8 cellular contexts compared by ENCODE assay signal in the genomic region with DNA sequence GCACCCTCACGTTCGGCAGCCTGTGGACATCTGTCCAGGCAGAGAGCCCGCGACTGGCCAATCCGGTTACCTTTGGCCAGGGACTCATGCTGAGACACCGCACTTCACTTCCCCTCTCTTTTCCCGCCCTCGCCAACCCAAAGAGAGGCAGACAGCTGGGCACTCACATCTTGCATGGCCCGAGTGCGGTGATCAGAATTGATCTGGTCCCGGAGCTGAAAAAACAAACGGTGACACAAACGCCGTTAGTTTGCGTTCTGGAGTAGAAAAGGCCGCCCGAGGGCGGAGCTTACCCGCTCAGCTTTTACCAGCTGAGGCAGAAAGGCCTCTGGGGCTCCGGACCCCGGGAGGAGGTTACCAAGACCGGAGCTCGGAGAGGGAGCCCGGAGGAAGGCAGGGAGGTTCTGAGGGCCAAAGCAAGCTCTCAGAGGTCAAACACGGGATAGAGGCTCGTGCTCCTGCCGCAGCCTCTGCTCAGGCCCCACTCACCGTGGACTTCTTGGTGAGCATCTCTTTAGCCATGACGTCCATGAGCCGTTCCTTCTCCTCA. TPM values are rescaled to one million over a fixed set of nuclear protein-coding genes. Genes with fewer than 3 reads are reported as not detected.
DNase-seq lines count a peak whose midpoint lies in the region; ATAC-seq and TF ChIP-seq lines count a peak whose summit lies in the region.

No MANE protein-coding gene starts in this region.

- peak; percentile 15 for ATAC-seq in HG02623 (IDR thresholded peaks at IDR 0.05; ENCODE audit: unreplicated experiment)
- ATAC-seq in HG03565 (IDR thresholded peaks at IDR 0.05; ENCODE audit: unreplicated experiment) = no peak

- intact Hi-C loops in left ventricle myocardium inferior (cut with micrococcal nuclease) = no loop called here

- H3K4me3 ChIP-seq in left ventricle myocardium inferior (peak overlapping the region; percentile 80), retinal pigment epithelial cell (ENCODE audit: low read length) (peak overlapping the region; percentile 99)

- peaks cover 23% of the 10 kb centered on the region for H3K4me1 Mint-ChIP-seq in activated naive CD4-positive, alpha-beta T cell treated with anti-CD3 and anti-CD28 coated beads, Interleukin-2, amount 50 U/mL, for 24 hours

- no peak for TF ChIP-seq CTCF in left ventricle myocardium inferior (IDR thresholded peaks at IDR 0.05; ENCODE audit: borderline replicate concordance)
- TF ChIP-seq CTCF in retinal pigment epithelial cell (conservative IDR thresholded peaks at IDR 0.05; ENCODE audit: low read depth, low read length) = no peak

- no peaks in the 10 kb centered on the region for H3K27me3 ChIP-seq in left ventricle myocardium inferior (ENCODE audit: low read depth)

- H3K27me3 Mint-ChIP-seq in activated naive CD4-positive, alpha-beta T cell treated with anti-CD3 and anti-CD28 coated beads, Interleukin-2, amount 50 U/mL, for 24 hours = no peaks in the 10 kb centered on the region

- H3K27ac Mint-ChIP-seq in activated naive CD4-positive, alpha-beta T cell treated with anti-CD3 and anti-CD28 coated beads, Interleukin-2, amount 50 U/mL, for 24 hours = peak overlapping the region; percentile 95

- H3K9me3 Mint-ChIP-seq in activated naive CD4-positive, alpha-beta T cell treated with anti-CD3 and anti-CD28 coated beads, Interleukin-2, amount 50 U/mL, for 24 hours = no peaks in the 10 kb centered on the region

- DNase-seq in NCI-H748 (lab: John Stamatoyannopoulos, UW; ENCODE audit: unreplicated experiment) (peak; percentile 56), NCI-H748 treated with DMSO at 0.1 percent for 48 hours (lab: John Stamatoyannopoulos, UW) (no peak), NCI-H510A treated with DMSO at 0.1 percent for 48 hours (lab: John Stamatoyannopoulos, UW) (peak; percentile 93), left ventricle myocardium inferior (no peak), retinal pigment epithelial cell (ENCODE audit: low read depth) (no peak)

- peaks cover 27% of the 10 kb centered on the region for H3K4me1 ChIP-seq in left ventricle myocardium inferior

- peak overlapping the region; percentile 98 for H3K4me3 Mint-ChIP-seq in activated naive CD4-positive, alpha-beta T cell treated with anti-CD3 and anti-CD28 coated beads, Interleukin-2, amount 50 U/mL, for 24 hours

- peaks cover 6% of the 10 kb centered on the region for H3K36me3 Mint-ChIP-seq in activated naive CD4-positive, alpha-beta T cell treated with anti-CD3 and anti-CD28 coated beads, Interleukin-2, amount 50 U/mL, for 24 hours

- peaks cover 33% of the 10 kb centered on the region for H3K36me3 ChIP-seq in left ventricle myocardium inferior

- H3K27ac ChIP-seq in left ventricle myocardium inferior (replicated peaks) = peak overlapping the region; percentile 78

- no peaks in the 10 kb centered on the region for H3K9me3 ChIP-seq in left ventricle myocardium inferior (replicated peaks)

RNA-seq across cellular contexts. Expression of a gene that starts 0.4 kb away (rescaled TPM):
- total RNA-seq in left ventricle myocardium inferior = 29.5 TPM

RNA-seq across cellular contexts. Expression of a gene that starts 15.9 kb away (rescaled TPM):
- total RNA-seq in left ventricle myocardium inferior = 15.8 TPM

RNA-seq across cellular contexts. Expression of a gene that starts 23.1 kb away (rescaled TPM):
- total RNA-seq in left ventricle myocardium inferior = 39.6 TPM

RNA-seq across cellular contexts. Expression of a gene that starts 42.6 kb away (rescaled TPM):
- total RNA-seq in left ventricle myocardium inferior = 10.9 TPM

RNA-seq across cellular contexts. Expression of a gene that starts 57.1 kb away (rescaled TPM):
- 0.11 TPM for total RNA-seq in left ventricle myocardium inferior

Comparison
In these comparisons a context has a peak if more than half of its experiments do, and no peak if none do; other contexts are left out.
1. DNase-seq: peak in NCI-H748 (single experiment) and NCI-H510A treated with DMSO at 0.1 percent for 48 hours (single experiment); none in NCI-H748 treated with DMSO at 0.1 percent for 48 hours (single experiment), left ventricle myocardium inferior (single experiment) and retinal pigment epithelial cell (single experiment).